26 cellular contexts compared by ENCODE assay signal in genomic region chr6:9507136-9507895, GRCh38.
"Had no signal": no experiment of that assay in that cellular context is flagged by ENCODE, and none has a peak within 500 bp of the region (broad histone marks: within the 10 kb centered on the region; RNA-seq: fewer than 3 reads in every experiment).

No MANE protein-coding gene starts in this region.

- FAIRE-seq: K562 had no signal

- ATAC-seq: activated T-helper 17 cell treated with anti-CD3 and anti-CD28 coated beads, Interleukin-2, amount 50 U/mL, for 72 hours; K562; T-helper 17 cell had no signal

- H3K27ac ChIP-seq: brain microvascular endothelial cell, cardiac muscle cell had no signal

- H3K36me3 ChIP-seq: brain microvascular endothelial cell, cardiac muscle cell had no signal

- H3K4me3 ChIP-seq: cardiac muscle cell, K562 had no signal

- H3K27me3 ChIP-seq: brain microvascular endothelial cell, cardiac muscle cell had no signal

- DNase-seq: activated B cell treated with CpG ODN at 0.5 μM for 24 hours; activated CD4-positive, alpha-beta memory T cell treated with anti-CD3 and anti-CD28 coated beads, Interleukin-2, amount 10 ng/mL, durations not matched to agents 7 days and 5 days; activated CD4-positive, alpha-beta T cell treated with anti-CD3 and anti-CD28 coated beads for 1 hour; activated CD4-positive, alpha-beta T cell treated with anti-CD3 and anti-CD28 coated beads, Interleukin-2, amount 50 U/mL, for 1 hour; activated gamma-delta T cell; activated naive CD4-positive, alpha-beta T cell treated with anti-CD3 and anti-CD28 coated beads for 36 hours; activated T-cell treated with anti-CD3 and anti-CD28 coated beads for 4 hours; activated T-cell treated with anti-CD3 and anti-CD28 coated beads, Interleukin-2, amount 50 U/mL, for 48 hours; amygdala; brain microvascular endothelial cell; Karpas-422; MM.1S; NCI-H1105 treated with DMSO at 0.1 percent for 48 hours; NCI-H1436 treated with DMSO at 0.1 percent for 48 hours; NCI-H187; NCI-H2081 treated with DMSO at 0.1 percent for 48 hours; NCI-H2171; NCI-H2227 treated with DMSO at 0.1 percent for 48 hours; NCI-H446 treated with DMSO at 0.1 percent for 48 hours; NCI-H526; SIG-M5; T-helper 17 cell; T-helper 9 cell had no signal
